1 cellular context compared by ENCODE assay signal in genomic region chr1:228486596-228487335, GRCh38.
TF ChIP-seq lines count a peak whose summit lies in the region.

No MANE protein-coding gene starts in this region.

TF ChIP-seq in HepG2, 621 proteins besides CTCF, POLR2A, EP300 and RAD21 (continued from another document and continues in another):
- TF ChIP-seq CEBPB (IDR thresholded peaks at IDR 0.05; ENCODE audit: borderline replicate concordance, low read depth, low read length) (no peak), ZNF282 (IDR thresholded peaks at IDR 0.05; ENCODE audit: partially characterized antibody) (no peak), ZNF841 (CRISPR knock-in tag; IDR thresholded peaks at IDR 0.05; ENCODE audit: borderline replicate concordance) (no peak), TEAD2 (CRISPR knock-in tag; IDR thresholded peaks at IDR 0.05) (no peak; the same call in 1 of the 2 replicates), GATAD1 (CRISPR knock-in tag; IDR thresholded peaks at IDR 0.05) (peak; percentile 82), SP1 (IDR thresholded peaks at IDR 0.05) (no peak), SP1 (CRISPR knock-in tag; IDR thresholded peaks at IDR 0.05) (peak; percentile 82), ZNF747 (CRISPR knock-in tag; IDR thresholded peaks at IDR 0.05; ENCODE audit: borderline replicate concordance) (0 out of 2 replicates have a peak, but pooled peaks have one; percentile 52), RORA (CRISPR knock-in tag; IDR thresholded peaks at IDR 0.05) (no peak), HMG20A (CRISPR knock-in tag; IDR thresholded peaks at IDR 0.05; ENCODE audit: borderline replicate concordance) (no peak), DR1 (CRISPR knock-in tag; IDR thresholded peaks at IDR 0.05) (0 out of 2 replicates have a peak, but pooled peaks have one; percentile 27), ZNF383 (CRISPR knock-in tag; IDR thresholded peaks at IDR 0.05; ENCODE audit: borderline replicate concordance) (no peak), ZNF335 (CRISPR knock-in tag; IDR thresholded peaks at IDR 0.05) (no peak; the same call in 1 of the 2 replicates), MXI1 (IDR thresholded peaks at IDR 0.05; ENCODE audit: borderline replicate concordance, low read depth, low read length) (no peak), ZNF574 (CRISPR knock-in tag; IDR thresholded peaks at IDR 0.05) (peak; percentile 82), HMGA1 (CRISPR knock-in tag; conservative IDR thresholded peaks at IDR 0.05) (no peak), ZNF280B (CRISPR knock-in tag; IDR thresholded peaks at IDR 0.05; ENCODE audit: borderline replicate concordance) (no peak), HOXA7 (CRISPR knock-in tag; IDR thresholded peaks at IDR 0.05) (no peak), ZBTB8A (CRISPR knock-in tag; IDR thresholded peaks at IDR 0.05; ENCODE audit: borderline replicate concordance, low read depth) (no peak; the same call in 1 of the 2 replicates), YEATS4 (CRISPR knock-in tag; IDR thresholded peaks at IDR 0.05; ENCODE audit: borderline replicate concordance) (peak; percentile 92), ZNF605 (CRISPR knock-in tag; IDR thresholded peaks at IDR 0.05) (0 out of 2 replicates have a peak, but pooled peaks have one; percentile 67), SMAD3 (CRISPR knock-in tag; IDR thresholded peaks at IDR 0.05) (peak; percentile 74; the same call in 1 of the 2 replicates), ZNF275 (CRISPR knock-in tag; IDR thresholded peaks at IDR 0.05; ENCODE audit: borderline replicate concordance) (peak; percentile 98), ZNF776 (CRISPR knock-in tag; IDR thresholded peaks at IDR 0.05) (peak; percentile 91), ZBTB21 (CRISPR knock-in tag; IDR thresholded peaks at IDR 0.05) (0 out of 2 replicates have a peak, but pooled peaks have one; percentile 30), RARA (CRISPR knock-in tag; IDR thresholded peaks at IDR 0.05) (peak; percentile 58; the same call in 1 of the 2 replicates), PBX2 (CRISPR knock-in tag; IDR thresholded peaks at IDR 0.05) (no peak), TRIM24 (CRISPR knock-in tag; IDR thresholded peaks at IDR 0.05) (no peak), FOXP4 (CRISPR knock-in tag; IDR thresholded peaks at IDR 0.05) (peak; percentile 55), TRAFD1 (CRISPR knock-in tag; IDR thresholded peaks at IDR 0.05; ENCODE audit: borderline replicate concordance) (no peak), SMARCC2 (IDR thresholded peaks at IDR 0.05) (no peak), ZNF83 (CRISPR knock-in tag; IDR thresholded peaks at IDR 0.05; ENCODE audit: borderline replicate concordance) (peak; percentile 83), ZNF670 (CRISPR knock-in tag; IDR thresholded peaks at IDR 0.05; ENCODE audit: borderline replicate concordance) (peak; percentile 78; the same call in 1 of the 2 replicates), ZSCAN31 (CRISPR knock-in tag; IDR thresholded peaks at IDR 0.05; ENCODE audit: low read depth) (peak; percentile 80), BCL6 (CRISPR knock-in tag; IDR thresholded peaks at IDR 0.05) (0 out of 2 replicates have a peak, but pooled peaks have one; percentile 23), ATAD3A (CRISPR knock-in tag; IDR thresholded peaks at IDR 0.05) (peak; percentile 60; the same call in 1 of the 2 replicates), NFIB (CRISPR knock-in tag; IDR thresholded peaks at IDR 0.05; ENCODE audit: borderline replicate concordance) (no peak), ZNF33A (CRISPR knock-in tag; IDR thresholded peaks at IDR 0.05; ENCODE audit: borderline replicate concordance) (no peak), GPBP1L1 (CRISPR knock-in tag; IDR thresholded peaks at IDR 0.05) (no peak), SAFB2 (CRISPR knock-in tag; IDR thresholded peaks at IDR 0.05; ENCODE audit: borderline replicate concordance, low read depth) (no peak), ZFYVE20 (CRISPR knock-in tag; IDR thresholded peaks at IDR 0.05; ENCODE audit: borderline replicate concordance, low read depth) (0 out of 2 replicates have a peak, but pooled peaks have one; percentile 66), UBTF (CRISPR knock-in tag; IDR thresholded peaks at IDR 0.05) (peak; percentile 73), ZBTB39 (CRISPR knock-in tag; IDR thresholded peaks at IDR 0.05) (no peak), STAT5B (CRISPR knock-in tag; IDR thresholded peaks at IDR 0.05) (no peak), ZNF761 (CRISPR knock-in tag; conservative IDR thresholded peaks at IDR 0.05) (peak; percentile 50; the same call in 1 of the 2 replicates), IKZF1 (IDR thresholded peaks at IDR 0.05) (no peak), TSC22D2 (CRISPR knock-in tag; IDR thresholded peaks at IDR 0.05; ENCODE audit: borderline replicate concordance) (0 out of 2 replicates have a peak, but pooled peaks have one; percentile 74)
